Comparison of ENCODE assay signal across 28 cellular contexts in genomic region chr3:157914882-157915281, GRCh38.
A peak's percentile ranks its signal among the peaks of the same experiment; 100 is the strongest.
DNase-seq lines count a peak whose midpoint lies in the region; ATAC-seq and TF ChIP-seq lines count a peak whose summit lies in the region.
"Had no signal": no experiment of that assay in that cellular context is flagged by ENCODE, and none has a peak within 500 bp of the region (broad histone marks: within the 10 kb centered on the region; RNA-seq: fewer than 3 reads in every experiment).

No MANE protein-coding gene starts in this region.

- H3K9me3 Mint-ChIP-seq in activated T-helper 2 cell treated with anti-CD3 and anti-CD28 coated beads, Interferon-gamma antibody, Interleukin-2, Interleukin-4, amounts not matched to agents 10 μg/mL and 5 μg/mL and 100 μg/mL, durations not matched to agents 14 hours and 24 hours and 36 hours: no peaks in the 10 kb centered on the region
- H3K9me3 Mint-ChIP-seq: CD8-positive, alpha-beta memory T cell; endodermal cell; memory B cell; T-helper 1 cell treated with Interleukin-12 subunit alpha and Interleukin-12 subunit beta and Interleukin-4 antibody, amounts not matched to agents 30 μg/mL and 1 μg/mL, for 36 hours had no signal

- H3K4me3 ChIP-seq in SK-N-SH (ENCODE audit: low read depth in 2 of 2, low read length in 1 of 2) (no peak overlapping the region), fibroblast of the aortic adventitia (ENCODE audit: low read depth, low read length) (no peak overlapping the region)
- H3K4me3 ChIP-seq: adrenal gland, coronary artery, spleen had no signal

- H3K36me3 Mint-ChIP-seq in activated T-helper 2 cell treated with anti-CD3 and anti-CD28 coated beads, Interferon-gamma antibody, Interleukin-2, Interleukin-4, amounts not matched to agents 10 μg/mL and 5 μg/mL and 100 μg/mL, durations not matched to agents 14 hours and 24 hours and 36 hours (ENCODE audit: low read depth): no peaks in the 10 kb centered on the region
- H3K36me3 Mint-ChIP-seq: CD8-positive, alpha-beta memory T cell; memory B cell had no signal

- no peaks in the 10 kb centered on the region; a peak in 1 of 4 replicates for H3K4me1 ChIP-seq in SK-N-SH (ENCODE audit: control insufficient read depth in 1 of 2, insufficient read depth in 2 of 2, low read depth in 1 of 2, low read length in 1 of 2)
- H3K4me1 ChIP-seq: adrenal gland, spleen had no signal

- no peaks in the 10 kb centered on the region for H3K4me1 Mint-ChIP-seq in activated T-helper 2 cell treated with anti-CD3 and anti-CD28 coated beads, Interferon-gamma antibody, Interleukin-2, Interleukin-4, amounts not matched to agents 10 μg/mL and 5 μg/mL and 100 μg/mL, durations not matched to agents 14 hours and 24 hours and 36 hours (ENCODE audit: low read depth)
- H3K4me1 Mint-ChIP-seq: CD8-positive, alpha-beta memory T cell; memory B cell had no signal

- H3K79me2 ChIP-seq in SK-N-SH (ENCODE audit: insufficient read depth): no peaks in the 10 kb centered on the region

- no peak overlapping the region for H3K9ac ChIP-seq in SK-N-SH
- H3K9ac ChIP-seq: KMS-11 had no signal

- no peak overlapping the region for H3K27ac ChIP-seq in SK-N-SH (ENCODE audit: low read depth in 2 of 2, low read length in 1 of 2)
- H3K27ac ChIP-seq: adrenal gland, coronary artery, KMS-11, spleen, VCaP had no signal

- intact Hi-C loops in activated T-helper 2 cell treated with anti-CD3 and anti-CD28 coated beads, Interferon-gamma antibody, Interleukin-2, Interleukin-4, amounts not matched to agents 10 μg/mL and 5 μg/mL and 100 μg/mL, durations not matched to agents 14 hours and 24 hours and 36 hours (cut with micrococcal nuclease): no loop called here

- CTCF ChIA-PET in HEK293T (lab: Yijun Ruan, JAX) (no interaction called here), SK-N-SH (lab: Yijun Ruan, JAX) (interaction anchor here (1.3 kb wide), 1 partner anchor 10 kb away, joined by 3 read pairs; no protein-coding TSS in a partner anchor)

- H2AFZ ChIP-seq in SK-N-SH (ENCODE audit: low read depth): no peak overlapping the region

- TF ChIP-seq EP300 in SK-N-SH (IDR thresholded peaks at IDR 0.05; ENCODE audit: borderline replicate concordance in 1 of 2, low read depth in 1 of 2, low read length in 1 of 2): no peak

- H3K27me3 ChIP-seq in SK-N-SH (ENCODE audit: insufficient read depth): no peaks in the 10 kb centered on the region
- H3K27me3 ChIP-seq: adrenal gland, spleen had no signal

- no peak overlapping the region for H3K27ac Mint-ChIP-seq in activated T-helper 2 cell treated with anti-CD3 and anti-CD28 coated beads, Interferon-gamma antibody, Interleukin-2, Interleukin-4, amounts not matched to agents 10 μg/mL and 5 μg/mL and 100 μg/mL, durations not matched to agents 14 hours and 24 hours and 36 hours
- H3K27ac Mint-ChIP-seq: CD8-positive, alpha-beta memory T cell; endodermal cell; memory B cell; T-helper 1 cell treated with Interleukin-12 subunit alpha and Interleukin-12 subunit beta and Interleukin-4 antibody, amounts not matched to agents 30 μg/mL and 1 μg/mL, for 36 hours had no signal

- H4K20me1 ChIP-seq in SK-N-SH (ENCODE audit: insufficient read depth): no peaks in the 10 kb centered on the region

- TF ChIP-seq RAD21 in SK-N-SH (IDR thresholded peaks at IDR 0.05; ENCODE audit: low read length): no peak

- no peaks in the 10 kb centered on the region for H3K27me3 Mint-ChIP-seq in activated T-helper 2 cell treated with anti-CD3 and anti-CD28 coated beads, Interferon-gamma antibody, Interleukin-2, Interleukin-4, amounts not matched to agents 10 μg/mL and 5 μg/mL and 100 μg/mL, durations not matched to agents 14 hours and 24 hours and 36 hours (ENCODE audit: low read depth)
- H3K27me3 Mint-ChIP-seq: memory B cell had no signal

- ATAC-seq in HG03108 (IDR thresholded peaks at IDR 0.05; ENCODE audit: unreplicated experiment): no peak
- ATAC-seq: Right ventricle myocardium inferior had no signal

- H3K9me2 ChIP-seq in SK-N-SH: no peaks in the 10 kb centered on the region

- no peak overlapping the region for H3K4me2 ChIP-seq in SK-N-SH
- H3K4me2 ChIP-seq: KMS-11 had no signal

- no peak for TF ChIP-seq CTCF in SK-N-SH (IDR thresholded peaks at IDR 0.05)
- TF ChIP-seq CTCF in fibroblast of the aortic adventitia (IDR thresholded peaks at IDR 0.05; ENCODE audit: insufficient read depth, low read length): no peak

- no peak overlapping the region for H3K4me3 Mint-ChIP-seq in activated T-helper 2 cell treated with anti-CD3 and anti-CD28 coated beads, Interferon-gamma antibody, Interleukin-2, Interleukin-4, amounts not matched to agents 10 μg/mL and 5 μg/mL and 100 μg/mL, durations not matched to agents 14 hours and 24 hours and 36 hours (ENCODE audit: low read depth)
- H3K4me3 Mint-ChIP-seq: CD8-positive, alpha-beta memory T cell; endodermal cell; memory B cell; T-helper 1 cell treated with Interleukin-12 subunit alpha and Interleukin-12 subunit beta and Interleukin-4 antibody, amounts not matched to agents 30 μg/mL and 1 μg/mL, for 36 hours had no signal

- no peaks in the 10 kb centered on the region for H3K36me3 ChIP-seq in SK-N-SH (replicated peaks in 1 of 2; ENCODE audit: control insufficient read depth in 1 of 2, insufficient read depth in 2 of 2, low read length in 1 of 2)
- H3K36me3 ChIP-seq: adrenal gland, spleen had no signal

- H3F3A ChIP-seq in SK-N-SH (replicated peaks; ENCODE audit: insufficient read depth): no peaks in the 10 kb centered on the region

- no peaks in the 10 kb centered on the region for H3K9me3 ChIP-seq in SK-N-SH
- H3K9me3 ChIP-seq: adrenal gland, spleen had no signal

- DNase-seq in DMS 273 (lab: John Stamatoyannopoulos, UW; ENCODE audit: unreplicated experiment): peak; percentile 50
- peak; percentile 36 for DNase-seq in HEK293T (ENCODE audit: extremely low spot score)
- DNase-seq in SK-N-SH: no peak
- peak; percentile 3 for DNase-seq in fibroblast of the aortic adventitia (ENCODE audit: low read depth)
- DNase-seq in globus pallidus (ENCODE audit: low spot score): no peak
- DNase-seq in activated T-helper 2 cell treated with anti-CD3 and anti-CD28 coated beads, Interferon-gamma antibody, Interleukin-2, Interleukin-4, amounts not matched to agents 10 μg/mL and 5 μg/mL and 100 μg/mL, durations not matched to agents 14 hours and 24 hours and 36 hours (ENCODE audit: low spot score): no peak
- no peak for DNase-seq in KG1 (lab: John Stamatoyannopoulos, UW)
- DNase-seq: activated CD4-positive, alpha-beta T cell treated with anti-CD3 and anti-CD28 coated beads, Interleukin-2, amount 50 U/mL, for 48 hours; activated gamma-delta T cell treated with Interleukin-2 at 50 U/mL for 16 hours; adrenal gland; CD8-positive, alpha-beta memory T cell; DMS79 treated with DMSO at 0.1 percent for 48 hours; endodermal cell; kidney; NCI-H1092 treated with DMSO at 0.1 percent for 48 hours; NCI-H2081 treated with DMSO at 0.1 percent for 48 hours; NCI-H69; nucleus accumbens; spleen; stimulated activated CD4-positive, alpha-beta T cell treated with anti-CD3 and anti-CD28 coated beads, Interleukin-4, amount 100 ng/mL, for 24 hours; trophoblast cell had no signal

- POLR2A ChIA-PET in HEK293T (lab: Yijun Ruan, JAX): no interaction called here
- POLR2A ChIA-PET in SK-N-SH (lab: Yijun Ruan, JAX): no interaction called here

TF ChIP-seq in HEK293T, 16 proteins besides CTCF, POLR2A, EP300 and RAD21:
- TF ChIP-seq ELF4 (IDR thresholded peaks at IDR 0.05) (no peak), L3MBTL2 (conservative IDR thresholded peaks at IDR 0.05) (peak; percentile 39; the same call in 1 of the 2 replicates)

TF ChIP-seq in SK-N-SH, 30 proteins besides CTCF, POLR2A, EP300 and RAD21:
- no peak for TF ChIP-seq USF2 (IDR thresholded peaks at IDR 0.05; ENCODE audit: borderline replicate concordance, low read depth, low read length)
- TF ChIP-seq REST (IDR thresholded peaks at IDR 0.05; ENCODE audit: low read depth, low read length): no peak
- no peak for TF ChIP-seq TAF1 (IDR thresholded peaks at IDR 0.05; ENCODE audit: borderline replicate concordance, low read depth, low read length)
- peak; percentile 78; the same call in 1 of the 2 replicates for TF ChIP-seq USF1 (IDR thresholded peaks at IDR 0.05; ENCODE audit: borderline replicate concordance, low read depth)

Comparison
In these comparisons a context has a peak if more than half of its experiments do, and no peak if none do; other contexts are left out.
1. DNase-seq: peak in DMS 273 (single experiment), HEK293T (single experiment) and fibroblast of the aortic adventitia (single experiment); none in SK-N-SH (single experiment), globus pallidus (single experiment), activated T-helper 2 cell treated with anti-CD3 and anti-CD28 coated beads, Interferon-gamma antibody, Interleukin-2, Interleukin-4, amounts not matched to agents 10 μg/mL and 5 μg/mL and 100 μg/mL, durations not matched to agents 14 hours and 24 hours and 36 hours (single experiment) and KG1 (single experiment).